12 cellular contexts compared by ENCODE assay signal in the genomic region with DNA sequence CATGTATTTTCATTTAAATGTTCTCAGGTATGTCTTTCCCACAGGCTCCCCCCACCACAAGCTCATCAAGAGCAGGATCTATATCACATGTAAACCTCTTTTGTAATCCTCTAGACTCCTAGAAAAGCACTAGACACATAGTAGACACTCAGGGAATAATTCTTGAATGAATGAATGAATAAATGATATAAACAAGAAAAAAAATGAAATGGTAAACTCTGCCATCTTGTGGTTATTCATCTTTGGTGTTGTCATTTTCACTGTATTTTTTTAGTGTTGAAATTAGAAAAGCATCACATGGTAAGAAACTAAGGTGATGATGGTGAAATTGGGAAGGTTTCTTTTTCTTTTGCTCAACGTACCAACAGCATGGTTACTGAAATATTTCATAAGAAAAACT. TPM values are rescaled to one million over a fixed set of nuclear protein-coding genes. Genes with fewer than 3 reads are reported as not detected.
DNase-seq lines count a peak whose midpoint lies in the region; ATAC-seq and TF ChIP-seq lines count a peak whose summit lies in the region.
"Had no signal": no experiment of that assay in that cellular context is flagged by ENCODE, and none has a peak within 500 bp of the region (broad histone marks: within the 10 kb centered on the region; RNA-seq: fewer than 3 reads in every experiment).

No MANE protein-coding gene starts in this region.

- no peaks in the 10 kb centered on the region for H3K4me1 ChIP-seq in breast epithelium

- DNase-seq in MCF 10A (ENCODE audit: unreplicated experiment) (peak; percentile 62), breast epithelium (ENCODE audit: low spot score in 2 of 2) (no peak), NCI-H2227 (lab: John Stamatoyannopoulos, UW; ENCODE audit: unreplicated experiment) (peak; percentile 44), erythroblast (lab: John Stamatoyannopoulos, UW) (peak; percentile 13 to 43)
- no peak for DNase-seq in activated CD8-positive, alpha-beta T cell treated with anti-CD3 and anti-CD28 coated beads for 36 hours
- DNase-seq: activated CD4-positive, alpha-beta T cell treated with anti-CD3 and anti-CD28 coated beads, Interleukin-2, amount 10 ng/mL, durations not matched to agents 7 days and 5 days; NCI-H1930; occipital lobe had no signal

- H3K27ac ChIP-seq in breast epithelium, result no peak overlapping the region

- peak overlapping the region; percentile 47 for H3K27ac Mint-ChIP-seq in MCF 10A (ENCODE audit: low read depth, unreplicated experiment)
- peak overlapping the region; percentile 67 for H3K27ac Mint-ChIP-seq in stimulated activated memory B cell treated with anti-CD40 and anti-IgM and Interleukin-4, amounts not matched to agents 10 μg/mL and 1 μg/mL and 100 μg/mL, for 72 hours
- H3K27ac Mint-ChIP-seq in activated CD8-positive, alpha-beta T cell treated with anti-CD3 and anti-CD28 coated beads for 36 hours, result no peak overlapping the region
- H3K27ac Mint-ChIP-seq: activated CD4-positive, alpha-beta T cell treated with anti-CD3 and anti-CD28 coated beads, Interleukin-2, amount 10 ng/mL, durations not matched to agents 7 days and 5 days had no signal

- no peaks in the 10 kb centered on the region for H3K9me3 ChIP-seq in breast epithelium
- H3K9me3 ChIP-seq: HAP-1 had no signal

- no peaks in the 10 kb centered on the region for H3K9me3 Mint-ChIP-seq in MCF 10A (ENCODE audit: unreplicated experiment)
- H3K9me3 Mint-ChIP-seq in stimulated activated memory B cell treated with anti-CD40 and anti-IgM and Interleukin-4, amounts not matched to agents 10 μg/mL and 1 μg/mL and 100 μg/mL, for 72 hours, result no peaks in the 10 kb centered on the region
- no peaks in the 10 kb centered on the region for H3K9me3 Mint-ChIP-seq in activated CD8-positive, alpha-beta T cell treated with anti-CD3 and anti-CD28 coated beads for 36 hours
- H3K9me3 Mint-ChIP-seq: activated CD4-positive, alpha-beta T cell treated with anti-CD3 and anti-CD28 coated beads, Interleukin-2, amount 10 ng/mL, durations not matched to agents 7 days and 5 days had no signal

- no peak overlapping the region for H3K4me3 Mint-ChIP-seq in MCF 10A (ENCODE audit: unreplicated experiment)
- H3K4me3 Mint-ChIP-seq in stimulated activated memory B cell treated with anti-CD40 and anti-IgM and Interleukin-4, amounts not matched to agents 10 μg/mL and 1 μg/mL and 100 μg/mL, for 72 hours, result no peak overlapping the region
- H3K4me3 Mint-ChIP-seq in activated CD8-positive, alpha-beta T cell treated with anti-CD3 and anti-CD28 coated beads for 36 hours, result no peak overlapping the region
- H3K4me3 Mint-ChIP-seq: activated CD4-positive, alpha-beta T cell treated with anti-CD3 and anti-CD28 coated beads, Interleukin-2, amount 10 ng/mL, durations not matched to agents 7 days and 5 days had no signal

- CTCF ChIA-PET in MCF 10A (lab: Yijun Ruan, JAX), result interaction anchor here (0.6 to 3.1 kb wide), 15 partner anchors 9 to 187 kb away, joined by 3 to 17 read pairs (median 4); no protein-coding TSS in a partner anchor
- CTCF ChIA-PET in activated CD8-positive, alpha-beta T cell treated with anti-CD3 and anti-CD28 coated beads for 36 hours (lab: Charles Lee), result interaction anchor here (0.9 to 1.7 kb wide), 3 partner anchors 125 to 364 kb away, joined by 3 to 8 read pairs (median 3); no protein-coding TSS in a partner anchor

- BruUV-seq in MCF 10A (replicated peaks; lab: Mats Ljungman, UMichigan), result no TSS peak

- H3K36me3 Mint-ChIP-seq in MCF 10A (ENCODE audit: insufficient read depth, unreplicated experiment), result no peaks in the 10 kb centered on the region
- H3K36me3 Mint-ChIP-seq in stimulated activated memory B cell treated with anti-CD40 and anti-IgM and Interleukin-4, amounts not matched to agents 10 μg/mL and 1 μg/mL and 100 μg/mL, for 72 hours, result no peaks in the 10 kb centered on the region
- no peaks in the 10 kb centered on the region for H3K36me3 Mint-ChIP-seq in activated CD8-positive, alpha-beta T cell treated with anti-CD3 and anti-CD28 coated beads for 36 hours (ENCODE audit: low read depth)

- H3K4me3 ChIP-seq in breast epithelium, result no peak overlapping the region
- H3K4me3 ChIP-seq: HAP-1 had no signal

- H3K36me3 ChIP-seq in breast epithelium, result no peaks in the 10 kb centered on the region
- H3K36me3 ChIP-seq: HAP-1 had no signal

- no peak for ATAC-seq in stimulated activated memory B cell treated with anti-CD40 and anti-IgM and Interleukin-4, amounts not matched to agents 10 μg/mL and 1 μg/mL and 100 μg/mL, for 72 hours
- no peak for ATAC-seq in activated CD8-positive, alpha-beta T cell treated with anti-CD3 and anti-CD28 coated beads for 36 hours
- ATAC-seq in HG03442 (IDR thresholded peaks at IDR 0.05; ENCODE audit: unreplicated experiment) (no peak), HG02884 (IDR thresholded peaks at IDR 0.05; ENCODE audit: unreplicated experiment) (no peak)

- TF ChIP-seq CTCF in MCF 10A (IDR thresholded peaks at IDR 0.05; ENCODE audit: unreplicated experiment) (peak; percentile 46), breast epithelium (IDR thresholded peaks at IDR 0.05) (no peak)
- TF ChIP-seq CTCF in activated CD8-positive, alpha-beta T cell treated with anti-CD3 and anti-CD28 coated beads for 36 hours (IDR thresholded peaks at IDR 0.05), result no peak

- intact Hi-C loops in MCF 10A (cut with micrococcal nuclease) (loop anchor here (1.0 to 5.0 kb wide), 3 partner anchors 108 to 166 kb away; no protein-coding TSS in a partner anchor), breast epithelium (cut with DNase I; ENCODE audit: low total_unique reads) (no loop called here)
- intact Hi-C loops in activated CD8-positive, alpha-beta T cell treated with anti-CD3 and anti-CD28 coated beads for 36 hours (cut with micrococcal nuclease), result loop anchor here (10.0 kb wide), 1 partner anchor 169 kb away; no protein-coding TSS in a partner anchor

- H3K27me3 Mint-ChIP-seq in MCF 10A (ENCODE audit: insufficient read depth, unreplicated experiment), result no peaks in the 10 kb centered on the region
- H3K27me3 Mint-ChIP-seq in stimulated activated memory B cell treated with anti-CD40 and anti-IgM and Interleukin-4, amounts not matched to agents 10 μg/mL and 1 μg/mL and 100 μg/mL, for 72 hours, result no peaks in the 10 kb centered on the region
- H3K27me3 Mint-ChIP-seq in activated CD8-positive, alpha-beta T cell treated with anti-CD3 and anti-CD28 coated beads for 36 hours, result no peaks in the 10 kb centered on the region
- H3K27me3 Mint-ChIP-seq: activated CD4-positive, alpha-beta T cell treated with anti-CD3 and anti-CD28 coated beads, Interleukin-2, amount 10 ng/mL, durations not matched to agents 7 days and 5 days had no signal

- TF ChIP-seq POLR2A in breast epithelium (IDR thresholded peaks at IDR 0.05), result no peak
- TF ChIP-seq POLR2A in erythroblast (IDR thresholded peaks at IDR 0.05; ENCODE audit: low read length), result no peak

- H3K4me1 Mint-ChIP-seq in MCF 10A (ENCODE audit: insufficient read depth, unreplicated experiment), result peaks cover 10% of the 10 kb centered on the region
- H3K4me1 Mint-ChIP-seq in stimulated activated memory B cell treated with anti-CD40 and anti-IgM and Interleukin-4, amounts not matched to agents 10 μg/mL and 1 μg/mL and 100 μg/mL, for 72 hours, result peaks cover 8% of the 10 kb centered on the region
- H3K4me1 Mint-ChIP-seq in activated CD8-positive, alpha-beta T cell treated with anti-CD3 and anti-CD28 coated beads for 36 hours (ENCODE audit: low read depth), result peaks cover 3% of the 10 kb centered on the region

- POLR2A ChIA-PET in MCF 10A (lab: Yijun Ruan, JAX), result interaction anchor here (0.7 to 0.9 kb wide), 2 partner anchors 103 to 142 kb away, joined by 3 read pairs; no protein-coding TSS in a partner anchor
- POLR2A ChIA-PET in activated CD8-positive, alpha-beta T cell treated with anti-CD3 and anti-CD28 coated beads for 36 hours (lab: Charles Lee), result interaction anchor here (0.7 kb wide), 1 partner anchor 65 kb away, joined by 3 read pairs; no protein-coding TSS in a partner anchor

- H3K27me3 ChIP-seq in breast epithelium, result no peaks in the 10 kb centered on the region

RNA-seq across cellular contexts. Expression of a gene that starts 34.2 kb away (rescaled TPM):
- total RNA-seq in MCF 10A (2022) (6.3 and 8.7 TPM in 2 replicates), breast epithelium (10 to 100 TPM; 26.4 to 35.0 (median 31.5) TPM)
- total RNA-seq in activated CD8-positive, alpha-beta T cell treated with anti-CD3 and anti-CD28 coated beads for 36 hours, result 10 to 100 TPM; 13.5 to 14.6 TPM

Comparison
In these comparisons a context has a peak if more than half of its experiments do, and no peak if none do; other contexts are left out.
1. DNase-seq: peak in MCF 10A (single experiment), NCI-H2227 (single experiment) and erythroblast (2 of 2); none in breast epithelium (0 of 2) and activated CD8-positive, alpha-beta T cell treated with anti-CD3 and anti-CD28 coated beads for 36 hours (single experiment).